ENCODE assay signal across 8 cellular contexts in the genomic region with DNA sequence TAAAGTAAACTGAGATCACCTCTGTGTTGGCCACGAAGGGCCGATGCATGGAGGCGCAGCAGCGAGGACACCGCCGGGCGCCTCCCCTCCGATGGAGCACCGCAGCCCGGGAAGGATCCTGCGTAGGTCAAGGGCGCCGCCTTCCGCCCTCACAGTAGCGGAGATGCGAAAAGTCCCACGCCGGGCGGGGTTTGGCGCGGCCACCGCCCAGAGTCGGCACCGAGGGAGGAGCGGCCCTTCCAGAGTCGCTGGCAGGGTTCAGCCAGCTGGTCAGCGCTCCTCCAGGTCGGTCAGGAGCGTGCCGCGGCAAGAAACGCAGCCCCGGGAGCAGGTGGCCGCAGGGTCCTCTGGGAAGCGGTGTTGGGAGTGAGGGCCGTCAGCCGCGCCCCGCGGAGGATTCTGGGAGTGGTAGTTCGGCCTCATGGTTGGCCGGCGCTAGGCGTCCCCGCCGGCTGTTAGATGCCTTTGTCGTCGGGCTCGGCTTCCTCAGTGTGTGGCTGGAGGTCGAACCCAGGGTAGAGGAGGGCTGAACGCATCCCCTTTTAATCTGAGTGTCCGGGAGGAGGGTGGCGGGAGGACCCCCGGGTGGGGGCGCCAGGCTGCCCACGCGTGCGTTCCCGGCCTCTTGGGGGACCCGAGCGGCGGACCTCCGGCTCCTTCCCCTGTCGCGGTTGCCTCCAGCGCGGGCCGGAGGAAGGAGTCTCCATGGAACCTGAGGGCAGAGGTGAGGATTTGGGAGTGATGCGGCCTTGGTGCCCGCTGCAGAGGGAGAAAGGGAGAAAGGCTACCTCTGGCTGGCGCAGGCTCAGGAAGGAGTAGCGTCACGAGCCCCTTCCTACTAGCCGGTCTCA. TPM values are rescaled to one million over a fixed set of nuclear protein-coding genes. Genes with fewer than 3 reads are reported as not detected.
DNase-seq lines count a peak whose midpoint lies in the region; ATAC-seq and TF ChIP-seq lines count a peak whose summit lies in the region.

A gene (plus strand): TSS at position 411 of the 851 bp plus-strand sequence. CDS start 295 bp downstream, at position 706.

- TF ChIP-seq CTCF in Calu3 (IDR thresholded peaks at IDR 0.05; ENCODE audit: unreplicated experiment), result no peak
- no peak for TF ChIP-seq CTCF in mucosa of descending colon (IDR thresholded peaks at IDR 0.05)

- H3K9me3 ChIP-seq in mucosa of descending colon, result peaks cover 26% of the 10 kb centered on the region

- CTCF ChIA-PET in Calu3 (lab: Charles Lee), result no interaction called here

- peaks cover 18% of the 10 kb centered on the region for H3K9me3 Mint-ChIP-seq in Calu3 (ENCODE audit: low read depth, unreplicated experiment)

- ATAC-seq in GM19468 (IDR thresholded peaks at IDR 0.05; ENCODE audit: extremely low read depth, unreplicated experiment), result peak; percentile 97
- ATAC-seq in mucosa of descending colon, result peak; percentile 99

- H3K27me3 Mint-ChIP-seq in Calu3 (ENCODE audit: unreplicated experiment), result no peaks in the 10 kb centered on the region

- intact Hi-C loops in Calu3 (cut with micrococcal nuclease; ENCODE audit: unreplicated experiment), result loop anchor here (2.0 to 5.0 kb wide), 2 partner anchors 67 to 85 kb away; a partner anchor contains a TSS
- intact Hi-C loops in mucosa of descending colon (cut with DNase I, micrococcal nuclease), result no loop called here

- DNase-seq in Calu3 (peak; percentile 95), HS-27A (ENCODE audit: low read depth) (peak; percentile 72), NOMO-1 treated with dmso at 0.1 percent for 144 hours (lab: John Stamatoyannopoulos, UW; ENCODE audit: unreplicated experiment) (peak; percentile 91), activated T-cell treated with anti-CD3 and anti-CD28 coated beads for 24 hours (ENCODE audit: low read depth) (peak; percentile 68), epithelial cell of prostate (ENCODE audit: low read depth, low spot score) (peak; percentile 72), mucosa of descending colon (peak; percentile 93 to 95 (median 94))
- DNase-seq in stimulated activated CD8-positive, alpha-beta memory T cell treated with anti-CD3 and anti-CD28 coated beads, Interleukin-4, amount 100 ng/mL, for 1 hour (ENCODE audit: low read depth in 2 of 2, low spot score in 1 of 2), result peak; percentile 48 to 63

- H3K27ac Mint-ChIP-seq in Calu3 (ENCODE audit: unreplicated experiment), result peak within 1 kb of the TSS; percentile 64

- H3K4me3 ChIP-seq in mucosa of descending colon, result peak within 1 kb of the TSS; percentile 39

- H3K36me3 ChIP-seq in mucosa of descending colon (ENCODE audit: low read depth), result no peaks in the 10 kb centered on the region

- TSS peak; percentile 57 for BruUV-seq in Calu3 (replicated peaks; lab: Mats Ljungman, UMichigan)

- peak within 1 kb of the TSS; percentile 77 for H3K27ac ChIP-seq in epithelial cell of prostate

- H3K4me1 ChIP-seq in mucosa of descending colon (ENCODE audit: low read depth), result peaks cover 6% of the 10 kb centered on the region

- H3K4me3 Mint-ChIP-seq in Calu3 (ENCODE audit: low read depth, unreplicated experiment), result peak within 1 kb of the TSS; percentile 90

- H3K36me3 Mint-ChIP-seq in Calu3 (ENCODE audit: insufficient read depth, unreplicated experiment), result peaks cover 20% of the 10 kb centered on the region

- no peaks in the 10 kb centered on the region for H3K4me1 Mint-ChIP-seq in Calu3 (ENCODE audit: low read depth, unreplicated experiment)

RNA-seq across cellular contexts. Expression of the gene that starts here (rescaled TPM):
- total RNA-seq in Calu3 (2022), result 6.2 and 6.6 TPM in 2 replicates
- total RNA-seq in mucosa of descending colon, result 1 to 10 TPM; 1.5 to 5.6 (median 1.7) TPM

Comparison
In these comparisons a context has a peak if more than half of its experiments do, and no peak if none do; other contexts are left out.
1. Peak in every context shown above with its lines: DNase-seq, ATAC-seq, H3K4me3 ChIP-seq and H3K27ac ChIP-seq.